ENCODE assay signal across 1 cellular context in the genomic region with DNA sequence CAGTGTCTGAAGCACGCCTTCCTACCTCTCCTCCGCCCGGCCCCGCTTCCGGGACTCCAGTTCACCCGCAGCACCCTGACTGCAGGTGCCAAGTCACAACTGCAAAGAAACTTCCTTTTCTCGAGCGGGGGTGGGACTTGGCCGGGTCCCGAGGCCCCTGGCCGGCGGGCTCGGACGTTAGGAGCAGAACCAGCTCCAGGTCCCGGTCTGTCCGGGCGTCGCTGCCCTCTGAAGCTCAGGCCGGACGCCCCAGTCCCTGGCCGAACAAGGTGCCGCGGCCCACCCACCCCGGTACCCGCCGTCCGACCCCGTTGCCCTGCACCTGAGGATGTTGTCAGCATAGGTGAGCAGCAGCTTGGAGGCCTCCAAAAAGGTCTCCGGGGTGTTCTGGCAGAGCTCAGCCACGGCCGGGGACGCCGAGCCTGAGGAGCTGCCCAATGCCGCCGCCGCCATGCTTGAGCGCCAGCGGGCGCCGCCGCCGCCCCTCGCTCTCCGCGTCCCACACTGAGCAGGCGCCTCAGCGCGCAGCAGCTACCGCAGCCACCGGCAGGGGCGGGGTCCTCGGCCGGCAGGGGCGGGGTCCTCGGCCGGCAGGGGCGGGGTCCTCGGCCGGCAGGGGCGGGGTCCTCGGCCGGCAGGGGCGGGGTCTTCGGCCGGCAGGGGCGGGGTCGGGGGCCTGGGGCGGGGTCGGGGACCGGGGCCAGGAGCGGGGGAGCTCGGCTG.
TF ChIP-seq lines count a peak whose summit lies in the region.

A gene with protein sequence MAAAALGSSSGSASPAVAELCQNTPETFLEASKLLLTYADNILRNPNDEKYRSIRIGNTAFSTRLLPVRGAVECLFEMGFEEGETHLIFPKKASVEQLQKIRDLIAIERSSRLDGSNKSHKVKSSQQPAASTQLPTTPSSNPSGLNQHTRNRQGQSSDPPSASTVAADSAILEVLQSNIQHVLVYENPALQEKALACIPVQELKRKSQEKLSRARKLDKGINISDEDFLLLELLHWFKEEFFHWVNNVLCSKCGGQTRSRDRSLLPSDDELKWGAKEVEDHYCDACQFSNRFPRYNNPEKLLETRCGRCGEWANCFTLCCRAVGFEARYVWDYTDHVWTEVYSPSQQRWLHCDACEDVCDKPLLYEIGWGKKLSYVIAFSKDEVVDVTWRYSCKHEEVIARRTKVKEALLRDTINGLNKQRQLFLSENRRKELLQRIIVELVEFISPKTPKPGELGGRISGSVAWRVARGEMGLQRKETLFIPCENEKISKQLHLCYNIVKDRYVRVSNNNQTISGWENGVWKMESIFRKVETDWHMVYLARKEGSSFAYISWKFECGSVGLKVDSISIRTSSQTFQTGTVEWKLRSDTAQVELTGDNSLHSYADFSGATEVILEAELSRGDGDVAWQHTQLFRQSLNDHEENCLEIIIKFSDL (minus strand): TSS at position 506 of the 723 bp plus-strand sequence. CDS start 53 bp downstream, at position 453.

TF ChIP-seq in K562, 482 proteins besides CTCF, POLR2A, EP300 and RAD21 (continued from another document and continues in another):
- TF ChIP-seq, protein P1, sequence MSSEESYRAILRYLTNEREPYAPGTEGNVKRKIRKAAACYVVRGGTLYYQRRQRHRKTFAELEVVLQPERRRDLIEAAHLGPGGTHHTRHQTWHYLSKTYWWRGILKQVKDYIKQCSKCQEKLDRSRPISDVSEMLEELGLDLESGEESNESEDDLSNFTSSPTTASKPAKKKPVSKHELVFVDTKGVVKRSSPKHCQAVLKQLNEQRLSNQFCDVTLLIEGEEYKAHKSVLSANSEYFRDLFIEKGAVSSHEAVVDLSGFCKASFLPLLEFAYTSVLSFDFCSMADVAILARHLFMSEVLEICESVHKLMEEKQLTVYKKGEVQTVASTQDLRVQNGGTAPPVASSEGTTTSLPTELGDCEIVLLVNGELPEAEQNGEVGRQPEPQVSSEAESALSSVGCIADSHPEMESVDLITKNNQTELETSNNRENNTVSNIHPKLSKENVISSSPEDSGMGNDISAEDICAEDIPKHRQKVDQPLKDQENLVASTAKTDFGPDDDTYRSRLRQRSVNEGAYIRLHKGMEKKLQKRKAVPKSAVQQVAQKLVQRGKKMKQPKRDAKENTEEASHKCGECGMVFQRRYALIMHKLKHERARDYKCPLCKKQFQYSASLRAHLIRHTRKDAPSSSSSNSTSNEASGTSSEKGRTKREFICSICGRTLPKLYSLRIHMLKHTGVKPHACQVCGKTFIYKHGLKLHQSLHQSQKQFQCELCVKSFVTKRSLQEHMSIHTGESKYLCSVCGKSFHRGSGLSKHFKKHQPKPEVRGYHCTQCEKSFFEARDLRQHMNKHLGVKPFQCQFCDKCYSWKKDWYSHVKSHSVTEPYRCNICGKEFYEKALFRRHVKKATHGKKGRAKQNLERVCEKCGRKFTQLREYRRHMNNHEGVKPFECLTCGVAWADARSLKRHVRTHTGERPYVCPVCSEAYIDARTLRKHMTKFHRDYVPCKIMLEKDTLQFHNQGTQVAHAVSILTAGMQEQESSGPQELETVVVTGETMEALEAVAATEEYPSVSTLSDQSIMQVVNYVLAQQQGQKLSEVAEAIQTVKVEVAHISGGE (CRISPR knock-in tag; IDR thresholded peaks at IDR 0.05) = 0 out of 6 replicates have a peak, but pooled peaks of 1 of the 3 experiments have one; percentile 55
- TF ChIP-seq ZNF778 (CRISPR knock-in tag; IDR thresholded peaks at IDR 0.05) (no peak), BHLHE40 (IDR thresholded peaks at IDR 0.05; ENCODE audit: low read length) (peak; percentile 48), JUND (IDR thresholded peaks at IDR 0.05; ENCODE audit: borderline replicate concordance, low read depth, low read length) (0 out of 2 replicates have a peak, but pooled peaks have one; percentile 9), JUND (tag; IDR thresholded peaks at IDR 0.05; ENCODE audit: borderline replicate concordance, low read depth, low read length) (no peak; the same call in 2 of the 3 replicates), RBM22 (IDR thresholded peaks at IDR 0.05; ENCODE audit: low read depth, low read length, poor library complexity, severe bottlenecking) (peak; percentile 74), KAT7 (CRISPR knock-in tag; IDR thresholded peaks at IDR 0.05; ENCODE audit: borderline replicate concordance) (no peak), TRIM24 (IDR thresholded peaks at IDR 0.05) (no peak), SMC3 (conservative IDR thresholded peaks at IDR 0.05; ENCODE audit: insufficient read depth, low read depth, low read length) (no peak), TCF3 (CRISPR knock-in tag; IDR thresholded peaks at IDR 0.05) (no peak), SPI1 (IDR thresholded peaks at IDR 0.05; ENCODE audit: borderline replicate concordance, low read depth, low read length) (no peak), DACH1 (IDR thresholded peaks at IDR 0.05; ENCODE audit: partially characterized antibody) (no peak), ZNF408 (CRISPR knock-in tag; IDR thresholded peaks at IDR 0.05; ENCODE audit: low read depth) (no peak), TBL1XR1 (IDR thresholded peaks at IDR 0.05; ENCODE audit: low read length in 2 of 2) (no peak), ARID2 (IDR thresholded peaks at IDR 0.05) (0 out of 2 replicates have a peak, but pooled peaks have one; percentile 26), ZNF76 (CRISPR knock-in tag; IDR thresholded peaks at IDR 0.05; ENCODE audit: borderline replicate concordance) (no peak), FOXK2 (conservative IDR thresholded peaks at IDR 0.05 in 1 of 2, IDR thresholded peaks at IDR 0.05 in 1 of 2; ENCODE audit: low read depth in 2 of 2) (no peak; a peak in 1 of 4 replicates), TAF9B (IDR thresholded peaks at IDR 0.05; ENCODE audit: partially characterized antibody) (peak; percentile 53), KDM1A (IDR thresholded peaks at IDR 0.05) (no peak), SMAD1 (IDR thresholded peaks at IDR 0.05; ENCODE audit: low read depth, low read length, partially characterized antibody) (no peak)
- TF ChIP-seq, protein P2, sequence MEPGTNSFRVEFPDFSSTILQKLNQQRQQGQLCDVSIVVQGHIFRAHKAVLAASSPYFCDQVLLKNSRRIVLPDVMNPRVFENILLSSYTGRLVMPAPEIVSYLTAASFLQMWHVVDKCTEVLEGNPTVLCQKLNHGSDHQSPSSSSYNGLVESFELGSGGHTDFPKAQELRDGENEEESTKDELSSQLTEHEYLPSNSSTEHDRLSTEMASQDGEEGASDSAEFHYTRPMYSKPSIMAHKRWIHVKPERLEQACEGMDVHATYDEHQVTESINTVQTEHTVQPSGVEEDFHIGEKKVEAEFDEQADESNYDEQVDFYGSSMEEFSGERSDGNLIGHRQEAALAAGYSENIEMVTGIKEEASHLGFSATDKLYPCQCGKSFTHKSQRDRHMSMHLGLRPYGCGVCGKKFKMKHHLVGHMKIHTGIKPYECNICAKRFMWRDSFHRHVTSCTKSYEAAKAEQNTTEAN (CRISPR knock-in tag; IDR thresholded peaks at IDR 0.05) = no peak
- TF ChIP-seq, protein P3, sequence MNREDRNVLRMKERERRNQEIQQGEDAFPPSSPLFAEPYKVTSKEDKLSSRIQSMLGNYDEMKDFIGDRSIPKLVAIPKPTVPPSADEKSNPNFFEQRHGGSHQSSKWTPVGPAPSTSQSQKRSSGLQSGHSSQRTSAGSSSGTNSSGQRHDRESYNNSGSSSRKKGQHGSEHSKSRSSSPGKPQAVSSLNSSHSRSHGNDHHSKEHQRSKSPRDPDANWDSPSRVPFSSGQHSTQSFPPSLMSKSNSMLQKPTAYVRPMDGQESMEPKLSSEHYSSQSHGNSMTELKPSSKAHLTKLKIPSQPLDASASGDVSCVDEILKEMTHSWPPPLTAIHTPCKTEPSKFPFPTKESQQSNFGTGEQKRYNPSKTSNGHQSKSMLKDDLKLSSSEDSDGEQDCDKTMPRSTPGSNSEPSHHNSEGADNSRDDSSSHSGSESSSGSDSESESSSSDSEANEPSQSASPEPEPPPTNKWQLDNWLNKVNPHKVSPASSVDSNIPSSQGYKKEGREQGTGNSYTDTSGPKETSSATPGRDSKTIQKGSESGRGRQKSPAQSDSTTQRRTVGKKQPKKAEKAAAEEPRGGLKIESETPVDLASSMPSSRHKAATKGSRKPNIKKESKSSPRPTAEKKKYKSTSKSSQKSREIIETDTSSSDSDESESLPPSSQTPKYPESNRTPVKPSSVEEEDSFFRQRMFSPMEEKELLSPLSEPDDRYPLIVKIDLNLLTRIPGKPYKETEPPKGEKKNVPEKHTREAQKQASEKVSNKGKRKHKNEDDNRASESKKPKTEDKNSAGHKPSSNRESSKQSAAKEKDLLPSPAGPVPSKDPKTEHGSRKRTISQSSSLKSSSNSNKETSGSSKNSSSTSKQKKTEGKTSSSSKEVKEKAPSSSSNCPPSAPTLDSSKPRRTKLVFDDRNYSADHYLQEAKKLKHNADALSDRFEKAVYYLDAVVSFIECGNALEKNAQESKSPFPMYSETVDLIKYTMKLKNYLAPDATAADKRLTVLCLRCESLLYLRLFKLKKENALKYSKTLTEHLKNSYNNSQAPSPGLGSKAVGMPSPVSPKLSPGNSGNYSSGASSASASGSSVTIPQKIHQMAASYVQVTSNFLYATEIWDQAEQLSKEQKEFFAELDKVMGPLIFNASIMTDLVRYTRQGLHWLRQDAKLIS (CRISPR knock-in tag; IDR thresholded peaks at IDR 0.05) = peak; percentile 92; the same call in 1 of the 2 replicates
- TF ChIP-seq, protein P4, sequence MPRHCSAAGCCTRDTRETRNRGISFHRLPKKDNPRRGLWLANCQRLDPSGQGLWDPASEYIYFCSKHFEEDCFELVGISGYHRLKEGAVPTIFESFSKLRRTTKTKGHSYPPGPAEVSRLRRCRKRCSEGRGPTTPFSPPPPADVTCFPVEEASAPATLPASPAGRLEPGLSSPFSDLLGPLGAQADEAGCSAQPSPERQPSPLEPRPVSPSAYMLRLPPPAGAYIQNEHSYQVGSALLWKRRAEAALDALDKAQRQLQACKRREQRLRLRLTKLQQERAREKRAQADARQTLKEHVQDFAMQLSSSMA (CRISPR knock-in tag; IDR thresholded peaks at IDR 0.05) = peak; percentile 28; the same call in 1 of the 2 replicates
- TF ChIP-seq, protein P5, sequence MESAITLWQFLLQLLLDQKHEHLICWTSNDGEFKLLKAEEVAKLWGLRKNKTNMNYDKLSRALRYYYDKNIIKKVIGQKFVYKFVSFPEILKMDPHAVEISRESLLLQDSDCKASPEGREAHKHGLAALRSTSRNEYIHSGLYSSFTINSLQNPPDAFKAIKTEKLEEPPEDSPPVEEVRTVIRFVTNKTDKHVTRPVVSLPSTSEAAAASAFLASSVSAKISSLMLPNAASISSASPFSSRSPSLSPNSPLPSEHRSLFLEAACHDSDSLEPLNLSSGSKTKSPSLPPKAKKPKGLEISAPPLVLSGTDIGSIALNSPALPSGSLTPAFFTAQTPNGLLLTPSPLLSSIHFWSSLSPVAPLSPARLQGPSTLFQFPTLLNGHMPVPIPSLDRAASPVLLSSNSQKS (CRISPR knock-in tag; IDR thresholded peaks at IDR 0.05) = no peak
- TF ChIP-seq, protein P6, sequence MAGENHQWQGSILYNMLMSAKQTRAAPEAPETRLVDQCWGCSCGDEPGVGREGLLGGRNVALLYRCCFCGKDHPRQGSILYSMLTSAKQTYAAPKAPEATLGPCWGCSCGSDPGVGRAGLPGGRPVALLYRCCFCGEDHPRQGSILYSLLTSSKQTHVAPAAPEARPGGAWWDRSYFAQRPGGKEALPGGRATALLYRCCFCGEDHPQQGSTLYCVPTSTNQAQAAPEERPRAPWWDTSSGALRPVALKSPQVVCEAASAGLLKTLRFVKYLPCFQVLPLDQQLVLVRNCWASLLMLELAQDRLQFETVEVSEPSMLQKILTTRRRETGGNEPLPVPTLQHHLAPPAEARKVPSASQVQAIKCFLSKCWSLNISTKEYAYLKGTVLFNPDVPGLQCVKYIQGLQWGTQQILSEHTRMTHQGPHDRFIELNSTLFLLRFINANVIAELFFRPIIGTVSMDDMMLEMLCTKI (IDR thresholded peaks at IDR 0.05; ENCODE audit: partially characterized antibody) = no peak
- TF ChIP-seq, protein P7, sequence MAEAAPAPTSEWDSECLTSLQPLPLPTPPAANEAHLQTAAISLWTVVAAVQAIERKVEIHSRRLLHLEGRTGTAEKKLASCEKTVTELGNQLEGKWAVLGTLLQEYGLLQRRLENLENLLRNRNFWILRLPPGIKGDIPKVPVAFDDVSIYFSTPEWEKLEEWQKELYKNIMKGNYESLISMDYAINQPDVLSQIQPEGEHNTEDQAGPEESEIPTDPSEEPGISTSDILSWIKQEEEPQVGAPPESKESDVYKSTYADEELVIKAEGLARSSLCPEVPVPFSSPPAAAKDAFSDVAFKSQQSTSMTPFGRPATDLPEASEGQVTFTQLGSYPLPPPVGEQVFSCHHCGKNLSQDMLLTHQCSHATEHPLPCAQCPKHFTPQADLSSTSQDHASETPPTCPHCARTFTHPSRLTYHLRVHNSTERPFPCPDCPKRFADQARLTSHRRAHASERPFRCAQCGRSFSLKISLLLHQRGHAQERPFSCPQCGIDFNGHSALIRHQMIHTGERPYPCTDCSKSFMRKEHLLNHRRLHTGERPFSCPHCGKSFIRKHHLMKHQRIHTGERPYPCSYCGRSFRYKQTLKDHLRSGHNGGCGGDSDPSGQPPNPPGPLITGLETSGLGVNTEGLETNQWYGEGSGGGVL (CRISPR knock-in tag; IDR thresholded peaks at IDR 0.05) = no peak
- TF ChIP-seq, protein P8, sequence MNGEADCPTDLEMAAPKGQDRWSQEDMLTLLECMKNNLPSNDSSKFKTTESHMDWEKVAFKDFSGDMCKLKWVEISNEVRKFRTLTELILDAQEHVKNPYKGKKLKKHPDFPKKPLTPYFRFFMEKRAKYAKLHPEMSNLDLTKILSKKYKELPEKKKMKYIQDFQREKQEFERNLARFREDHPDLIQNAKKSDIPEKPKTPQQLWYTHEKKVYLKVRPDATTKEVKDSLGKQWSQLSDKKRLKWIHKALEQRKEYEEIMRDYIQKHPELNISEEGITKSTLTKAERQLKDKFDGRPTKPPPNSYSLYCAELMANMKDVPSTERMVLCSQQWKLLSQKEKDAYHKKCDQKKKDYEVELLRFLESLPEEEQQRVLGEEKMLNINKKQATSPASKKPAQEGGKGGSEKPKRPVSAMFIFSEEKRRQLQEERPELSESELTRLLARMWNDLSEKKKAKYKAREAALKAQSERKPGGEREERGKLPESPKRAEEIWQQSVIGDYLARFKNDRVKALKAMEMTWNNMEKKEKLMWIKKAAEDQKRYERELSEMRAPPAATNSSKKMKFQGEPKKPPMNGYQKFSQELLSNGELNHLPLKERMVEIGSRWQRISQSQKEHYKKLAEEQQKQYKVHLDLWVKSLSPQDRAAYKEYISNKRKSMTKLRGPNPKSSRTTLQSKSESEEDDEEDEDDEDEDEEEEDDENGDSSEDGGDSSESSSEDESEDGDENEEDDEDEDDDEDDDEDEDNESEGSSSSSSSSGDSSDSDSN (IDR thresholded peaks at IDR 0.05; ENCODE audit: borderline replicate concordance in 1 of 2, low read depth in 2 of 2, low read length in 2 of 2) = peak; percentile 65 to 83; a peak in 3 of 4 replicates
- TF ChIP-seq, protein P9, sequence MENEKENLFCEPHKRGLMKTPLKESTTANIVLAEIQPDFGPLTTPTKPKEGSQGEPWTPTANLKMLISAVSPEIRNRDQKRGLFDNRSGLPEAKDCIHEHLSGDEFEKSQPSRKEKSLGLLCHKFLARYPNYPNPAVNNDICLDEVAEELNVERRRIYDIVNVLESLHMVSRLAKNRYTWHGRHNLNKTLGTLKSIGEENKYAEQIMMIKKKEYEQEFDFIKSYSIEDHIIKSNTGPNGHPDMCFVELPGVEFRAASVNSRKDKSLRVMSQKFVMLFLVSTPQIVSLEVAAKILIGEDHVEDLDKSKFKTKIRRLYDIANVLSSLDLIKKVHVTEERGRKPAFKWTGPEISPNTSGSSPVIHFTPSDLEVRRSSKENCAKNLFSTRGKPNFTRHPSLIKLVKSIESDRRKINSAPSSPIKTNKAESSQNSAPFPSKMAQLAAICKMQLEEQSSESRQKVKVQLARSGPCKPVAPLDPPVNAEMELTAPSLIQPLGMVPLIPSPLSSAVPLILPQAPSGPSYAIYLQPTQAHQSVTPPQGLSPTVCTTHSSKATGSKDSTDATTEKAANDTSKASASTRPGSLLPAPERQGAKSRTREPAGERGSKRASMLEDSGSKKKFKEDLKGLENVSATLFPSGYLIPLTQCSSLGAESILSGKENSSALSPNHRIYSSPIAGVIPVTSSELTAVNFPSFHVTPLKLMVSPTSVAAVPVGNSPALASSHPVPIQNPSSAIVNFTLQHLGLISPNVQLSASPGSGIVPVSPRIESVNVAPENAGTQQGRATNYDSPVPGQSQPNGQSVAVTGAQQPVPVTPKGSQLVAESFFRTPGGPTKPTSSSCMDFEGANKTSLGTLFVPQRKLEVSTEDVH (IDR thresholded peaks at IDR 0.05; ENCODE audit: low read depth, partially characterized antibody) = no peak
